Comparison of ENCODE assay signal across 30 cellular contexts in the genomic region with DNA sequence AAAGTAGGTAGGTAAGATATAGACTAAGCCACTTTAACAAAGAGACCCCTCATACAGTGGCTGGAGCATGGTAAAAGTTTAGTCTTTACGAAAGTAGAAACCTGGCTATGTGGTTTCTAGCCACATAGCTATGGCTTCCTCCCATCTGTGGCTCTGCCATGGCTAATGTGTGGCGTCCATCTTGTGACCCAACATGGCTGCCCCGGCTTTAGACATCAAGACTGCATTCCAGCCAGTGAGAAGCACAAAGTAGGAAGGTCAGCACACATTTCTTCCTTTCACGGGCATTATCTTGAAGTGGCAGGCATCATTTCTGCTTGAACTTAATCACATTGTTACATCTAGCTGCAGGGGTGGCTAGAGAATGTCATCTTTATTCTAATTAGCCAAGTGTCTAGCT.
"Had no signal": no experiment of that assay in that cellular context is flagged by ENCODE, and none has a peak within 500 bp of the region (broad histone marks: within the 10 kb centered on the region; RNA-seq: fewer than 3 reads in every experiment).

No MANE protein-coding gene starts in this region.

- H3K4me1 ChIP-seq: left lung, lower lobe of right lung, parathyroid adenoma, psoas muscle, right atrium auricular region, right lobe of liver, tibial nerve, uterus had no signal

- FAIRE-seq: islet of Langerhans, kidney had no signal

- ATAC-seq: left colon; left lung; lower lobe of right lung; mucosa of descending colon; naive thymus-derived CD4-positive, alpha-beta T cell; natural killer cell treated with Interleukin-12 subunit alpha and Interleukin-12 subunit beta and Interleukin-15 and Interleukin-18, amount 100 ng/mL, for 72 hours; psoas muscle; right lobe of liver; stimulated activated memory B cell treated with anti-CD40 and anti-IgM and Interleukin-4, amounts not matched to agents 10 μg/mL and 1 μg/mL and 100 μg/mL, for 72 hours; stimulated activated naive CD8-positive, alpha-beta T cell treated with anti-CD3 and anti-CD28 coated beads, Interleukin-15, amount 100 ng/mL, for 72 hours had no signal

- H3K4me3 ChIP-seq: left lung, lower lobe of right lung, mucosa of descending colon, psoas muscle, right atrium auricular region, right lobe of liver, smooth muscle cell, tibial nerve, uterus had no signal

- DNase-seq: hypothalamus; immature natural killer cell; kidney; left colon; left lung; lower lobe of right lung; mammary epithelial cell; mesenchymal stem cell; midbrain; mucosa of descending colon; naive thymus-derived CD4-positive, alpha-beta T cell; occipital lobe; psoas muscle; right lobe of liver; stimulated activated CD4-positive, alpha-beta T cell treated with anti-CD3 and anti-CD28 coated beads, Interleukin-1b, Interleukin-23, amount 100 ng/mL, for 48 hours; stimulated activated CD4-positive, alpha-beta T cell treated with anti-CD3 and anti-CD28 coated beads, Interleukin-2, amount 100 ng/mL, for 48 hours; stimulated activated CD4-positive, alpha-beta T cell treated with anti-CD3 and anti-CD28 coated beads, Interleukin-4, amount 100 ng/mL, for 4 hours; stimulated activated CD8-positive, alpha-beta memory T cell treated with anti-CD3 and anti-CD28 coated beads, Interleukin-4, amount 100 ng/mL, for 48 hours; stimulated activated naive CD4-positive, alpha-beta T cell treated with Interleukin-2 at 50 U/mL for 16 hours; stimulated activated naive CD8-positive, alpha-beta T cell treated with anti-CD3 and anti-CD28 coated beads, Interleukin-15, amount 100 ng/mL, for 72 hours; substantia nigra; uterus had no signal

- H3K4me2 ChIP-seq: smooth muscle cell had no signal

- H2AFZ ChIP-seq: parathyroid adenoma had no signal

- H3K79me2 ChIP-seq: parathyroid adenoma had no signal

- H3K9me3 ChIP-seq: left lung, lower lobe of right lung, mucosa of descending colon, neutrophil, psoas muscle, right atrium auricular region, right lobe of liver, tibial nerve, uterus had no signal

- H3K27ac ChIP-seq: left lung, lower lobe of right lung, neutrophil, parathyroid adenoma, psoas muscle, right atrium auricular region, right lobe of liver, tibial nerve, uterus had no signal

- H3K36me3 ChIP-seq: left lung, lower lobe of right lung, neutrophil, right atrium auricular region, right lobe of liver, tibial nerve, uterus had no signal

- H3K9ac ChIP-seq: parathyroid adenoma had no signal

- H3K27me3 ChIP-seq: left lung, neutrophil, right atrium auricular region, right lobe of liver, tibial nerve, uterus had no signal
